Comparison of ENCODE assay signal across 1 cellular context in the genomic region with DNA sequence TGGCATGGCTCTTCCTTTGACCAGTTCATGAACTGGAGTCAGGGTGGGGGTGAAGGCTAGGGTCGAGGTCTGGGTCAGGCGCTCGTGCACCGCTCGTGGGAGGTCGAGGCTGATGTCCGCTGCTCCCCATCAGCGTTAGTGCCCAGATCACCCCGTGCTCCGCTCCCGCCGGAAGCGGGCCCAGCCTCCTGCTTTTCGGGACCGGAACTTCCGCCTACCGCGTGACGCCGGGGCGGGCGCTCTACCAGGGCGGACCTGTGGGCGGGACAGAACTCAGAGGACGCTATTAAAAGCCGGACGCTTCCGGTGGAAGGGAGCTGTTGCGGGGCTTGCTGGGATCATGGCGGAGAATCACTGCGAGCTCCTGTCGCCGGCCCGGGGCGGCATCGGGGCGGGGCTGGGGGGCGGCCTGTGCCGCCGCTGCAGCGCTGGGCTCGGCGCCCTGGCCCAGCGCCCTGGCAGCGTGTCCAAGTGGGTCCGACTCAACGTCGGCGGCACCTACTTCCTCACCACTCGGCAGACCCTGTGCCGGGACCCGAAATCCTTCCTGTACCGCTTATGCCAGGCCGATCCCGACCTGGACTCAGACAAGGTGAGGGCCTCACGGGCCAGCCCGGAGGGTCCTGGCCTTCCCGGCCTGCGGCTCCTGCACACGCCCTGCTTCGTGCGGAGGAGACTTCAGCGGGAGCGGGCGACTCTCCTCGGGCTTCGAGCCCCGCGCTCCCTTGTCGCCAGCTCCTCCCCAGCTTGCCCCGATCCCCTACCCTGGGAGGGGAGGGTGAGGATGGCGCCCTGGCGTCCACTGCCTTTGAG.
TF ChIP-seq lines count a peak whose summit lies in the region.

A gene with protein sequence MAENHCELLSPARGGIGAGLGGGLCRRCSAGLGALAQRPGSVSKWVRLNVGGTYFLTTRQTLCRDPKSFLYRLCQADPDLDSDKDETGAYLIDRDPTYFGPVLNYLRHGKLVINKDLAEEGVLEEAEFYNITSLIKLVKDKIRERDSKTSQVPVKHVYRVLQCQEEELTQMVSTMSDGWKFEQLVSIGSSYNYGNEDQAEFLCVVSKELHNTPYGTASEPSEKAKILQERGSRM (plus strand): TSS at position 315 of the 813 bp plus-strand sequence. CDS start 26 bp downstream, at position 341.

TF ChIP-seq in HepG2, 621 proteins besides CTCF, POLR2A, EP300 and RAD21 (continued from another document and continues in another):
- TF ChIP-seq, protein P1, sequence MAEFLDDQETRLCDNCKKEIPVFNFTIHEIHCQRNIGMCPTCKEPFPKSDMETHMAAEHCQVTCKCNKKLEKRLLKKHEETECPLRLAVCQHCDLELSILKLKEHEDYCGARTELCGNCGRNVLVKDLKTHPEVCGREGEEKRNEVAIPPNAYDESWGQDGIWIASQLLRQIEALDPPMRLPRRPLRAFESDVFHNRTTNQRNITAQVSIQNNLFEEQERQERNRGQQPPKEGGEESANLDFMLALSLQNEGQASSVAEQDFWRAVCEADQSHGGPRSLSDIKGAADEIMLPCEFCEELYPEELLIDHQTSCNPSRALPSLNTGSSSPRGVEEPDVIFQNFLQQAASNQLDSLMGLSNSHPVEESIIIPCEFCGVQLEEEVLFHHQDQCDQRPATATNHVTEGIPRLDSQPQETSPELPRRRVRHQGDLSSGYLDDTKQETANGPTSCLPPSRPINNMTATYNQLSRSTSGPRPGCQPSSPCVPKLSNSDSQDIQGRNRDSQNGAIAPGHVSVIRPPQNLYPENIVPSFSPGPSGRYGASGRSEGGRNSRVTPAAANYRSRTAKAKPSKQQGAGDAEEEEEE (CRISPR knock-in tag; IDR thresholded peaks at IDR 0.05; ENCODE audit: borderline replicate concordance), result no peak; the same call in 1 of the 2 replicates
- TF ChIP-seq KAT8 (CRISPR knock-in tag; IDR thresholded peaks at IDR 0.05) (peak; percentile 100), FOXP1 (IDR thresholded peaks at IDR 0.05) (no peak), FOXP1 (CRISPR knock-in tag; IDR thresholded peaks at IDR 0.05) (peak; percentile 47; the same call in 1 of the 2 replicates), ZNF879 (CRISPR knock-in tag; IDR thresholded peaks at IDR 0.05) (peak; percentile 44; the same call in 1 of the 2 replicates), PAX8 (CRISPR knock-in tag; IDR thresholded peaks at IDR 0.05; ENCODE audit: borderline replicate concordance) (no peak), ZFP82 (CRISPR knock-in tag; IDR thresholded peaks at IDR 0.05; ENCODE audit: borderline replicate concordance) (no peak), ZBTB42 (CRISPR knock-in tag; IDR thresholded peaks at IDR 0.05) (no peak; the same call in 1 of the 2 replicates), HDAC1 (CRISPR knock-in tag; IDR thresholded peaks at IDR 0.05) (peak; percentile 97), NFIB (CRISPR knock-in tag; IDR thresholded peaks at IDR 0.05; ENCODE audit: borderline replicate concordance) (no peak), ZNF10 (CRISPR knock-in tag; IDR thresholded peaks at IDR 0.05; ENCODE audit: borderline replicate concordance, low read depth) (no peak), POGZ (CRISPR knock-in tag; IDR thresholded peaks at IDR 0.05) (peak; percentile 81), CBX5 (CRISPR knock-in tag; IDR thresholded peaks at IDR 0.05; ENCODE audit: borderline replicate concordance) (peak; percentile 98; the same call in 1 of the 2 replicates), YEATS4 (CRISPR knock-in tag; IDR thresholded peaks at IDR 0.05; ENCODE audit: borderline replicate concordance) (peak; percentile 98), KLF16 (CRISPR knock-in tag; IDR thresholded peaks at IDR 0.05) (peak in 1 of 2 experiments; percentile 99; a peak in 2 of 4 replicates), ZNF460 (CRISPR knock-in tag; IDR thresholded peaks at IDR 0.05; ENCODE audit: borderline replicate concordance) (no peak), ZNF224 (CRISPR knock-in tag; IDR thresholded peaks at IDR 0.05) (peak; percentile 98; the same call in 1 of the 2 replicates), ATF7 (IDR thresholded peaks at IDR 0.05) (no peak), ATF7 (CRISPR knock-in tag; IDR thresholded peaks at IDR 0.05) (peak; percentile 69; the same call in 1 of the 2 replicates), KDM4B (CRISPR knock-in tag; IDR thresholded peaks at IDR 0.05) (peak; percentile 93), MIXL1 (CRISPR knock-in tag; IDR thresholded peaks at IDR 0.05) (peak; percentile 61), NCOA5 (CRISPR knock-in tag; IDR thresholded peaks at IDR 0.05) (no peak)
- TF ChIP-seq, protein P2, sequence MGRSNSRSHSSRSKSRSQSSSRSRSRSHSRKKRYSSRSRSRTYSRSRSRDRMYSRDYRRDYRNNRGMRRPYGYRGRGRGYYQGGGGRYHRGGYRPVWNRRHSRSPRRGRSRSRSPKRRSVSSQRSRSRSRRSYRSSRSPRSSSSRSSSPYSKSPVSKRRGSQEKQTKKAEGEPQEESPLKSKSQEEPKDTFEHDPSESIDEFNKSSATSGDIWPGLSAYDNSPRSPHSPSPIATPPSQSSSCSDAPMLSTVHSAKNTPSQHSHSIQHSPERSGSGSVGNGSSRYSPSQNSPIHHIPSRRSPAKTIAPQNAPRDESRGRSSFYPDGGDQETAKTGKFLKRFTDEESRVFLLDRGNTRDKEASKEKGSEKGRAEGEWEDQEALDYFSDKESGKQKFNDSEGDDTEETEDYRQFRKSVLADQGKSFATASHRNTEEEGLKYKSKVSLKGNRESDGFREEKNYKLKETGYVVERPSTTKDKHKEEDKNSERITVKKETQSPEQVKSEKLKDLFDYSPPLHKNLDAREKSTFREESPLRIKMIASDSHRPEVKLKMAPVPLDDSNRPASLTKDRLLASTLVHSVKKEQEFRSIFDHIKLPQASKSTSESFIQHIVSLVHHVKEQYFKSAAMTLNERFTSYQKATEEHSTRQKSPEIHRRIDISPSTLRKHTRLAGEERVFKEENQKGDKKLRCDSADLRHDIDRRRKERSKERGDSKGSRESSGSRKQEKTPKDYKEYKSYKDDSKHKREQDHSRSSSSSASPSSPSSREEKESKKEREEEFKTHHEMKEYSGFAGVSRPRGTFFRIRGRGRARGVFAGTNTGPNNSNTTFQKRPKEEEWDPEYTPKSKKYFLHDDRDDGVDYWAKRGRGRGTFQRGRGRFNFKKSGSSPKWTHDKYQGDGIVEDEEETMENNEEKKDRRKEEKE (IDR thresholded peaks at IDR 0.05), result no peak
- TF ChIP-seq, protein P3, sequence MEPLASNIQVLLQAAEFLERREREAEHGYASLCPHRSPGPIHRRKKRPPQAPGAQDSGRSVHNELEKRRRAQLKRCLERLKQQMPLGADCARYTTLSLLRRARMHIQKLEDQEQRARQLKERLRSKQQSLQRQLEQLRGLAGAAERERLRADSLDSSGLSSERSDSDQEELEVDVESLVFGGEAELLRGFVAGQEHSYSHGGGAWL (CRISPR knock-in tag; IDR thresholded peaks at IDR 0.05), result peak; percentile 70
- TF ChIP-seq, protein P4, sequence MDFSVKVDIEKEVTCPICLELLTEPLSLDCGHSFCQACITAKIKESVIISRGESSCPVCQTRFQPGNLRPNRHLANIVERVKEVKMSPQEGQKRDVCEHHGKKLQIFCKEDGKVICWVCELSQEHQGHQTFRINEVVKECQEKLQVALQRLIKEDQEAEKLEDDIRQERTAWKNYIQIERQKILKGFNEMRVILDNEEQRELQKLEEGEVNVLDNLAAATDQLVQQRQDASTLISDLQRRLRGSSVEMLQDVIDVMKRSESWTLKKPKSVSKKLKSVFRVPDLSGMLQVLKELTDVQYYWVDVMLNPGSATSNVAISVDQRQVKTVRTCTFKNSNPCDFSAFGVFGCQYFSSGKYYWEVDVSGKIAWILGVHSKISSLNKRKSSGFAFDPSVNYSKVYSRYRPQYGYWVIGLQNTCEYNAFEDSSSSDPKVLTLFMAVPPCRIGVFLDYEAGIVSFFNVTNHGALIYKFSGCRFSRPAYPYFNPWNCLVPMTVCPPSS (IDR thresholded peaks at IDR 0.05), result no peak
- TF ChIP-seq, protein P5, sequence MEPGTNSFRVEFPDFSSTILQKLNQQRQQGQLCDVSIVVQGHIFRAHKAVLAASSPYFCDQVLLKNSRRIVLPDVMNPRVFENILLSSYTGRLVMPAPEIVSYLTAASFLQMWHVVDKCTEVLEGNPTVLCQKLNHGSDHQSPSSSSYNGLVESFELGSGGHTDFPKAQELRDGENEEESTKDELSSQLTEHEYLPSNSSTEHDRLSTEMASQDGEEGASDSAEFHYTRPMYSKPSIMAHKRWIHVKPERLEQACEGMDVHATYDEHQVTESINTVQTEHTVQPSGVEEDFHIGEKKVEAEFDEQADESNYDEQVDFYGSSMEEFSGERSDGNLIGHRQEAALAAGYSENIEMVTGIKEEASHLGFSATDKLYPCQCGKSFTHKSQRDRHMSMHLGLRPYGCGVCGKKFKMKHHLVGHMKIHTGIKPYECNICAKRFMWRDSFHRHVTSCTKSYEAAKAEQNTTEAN (CRISPR knock-in tag; conservative IDR thresholded peaks at IDR 0.05), result peak; percentile 87
- TF ChIP-seq, protein P6, sequence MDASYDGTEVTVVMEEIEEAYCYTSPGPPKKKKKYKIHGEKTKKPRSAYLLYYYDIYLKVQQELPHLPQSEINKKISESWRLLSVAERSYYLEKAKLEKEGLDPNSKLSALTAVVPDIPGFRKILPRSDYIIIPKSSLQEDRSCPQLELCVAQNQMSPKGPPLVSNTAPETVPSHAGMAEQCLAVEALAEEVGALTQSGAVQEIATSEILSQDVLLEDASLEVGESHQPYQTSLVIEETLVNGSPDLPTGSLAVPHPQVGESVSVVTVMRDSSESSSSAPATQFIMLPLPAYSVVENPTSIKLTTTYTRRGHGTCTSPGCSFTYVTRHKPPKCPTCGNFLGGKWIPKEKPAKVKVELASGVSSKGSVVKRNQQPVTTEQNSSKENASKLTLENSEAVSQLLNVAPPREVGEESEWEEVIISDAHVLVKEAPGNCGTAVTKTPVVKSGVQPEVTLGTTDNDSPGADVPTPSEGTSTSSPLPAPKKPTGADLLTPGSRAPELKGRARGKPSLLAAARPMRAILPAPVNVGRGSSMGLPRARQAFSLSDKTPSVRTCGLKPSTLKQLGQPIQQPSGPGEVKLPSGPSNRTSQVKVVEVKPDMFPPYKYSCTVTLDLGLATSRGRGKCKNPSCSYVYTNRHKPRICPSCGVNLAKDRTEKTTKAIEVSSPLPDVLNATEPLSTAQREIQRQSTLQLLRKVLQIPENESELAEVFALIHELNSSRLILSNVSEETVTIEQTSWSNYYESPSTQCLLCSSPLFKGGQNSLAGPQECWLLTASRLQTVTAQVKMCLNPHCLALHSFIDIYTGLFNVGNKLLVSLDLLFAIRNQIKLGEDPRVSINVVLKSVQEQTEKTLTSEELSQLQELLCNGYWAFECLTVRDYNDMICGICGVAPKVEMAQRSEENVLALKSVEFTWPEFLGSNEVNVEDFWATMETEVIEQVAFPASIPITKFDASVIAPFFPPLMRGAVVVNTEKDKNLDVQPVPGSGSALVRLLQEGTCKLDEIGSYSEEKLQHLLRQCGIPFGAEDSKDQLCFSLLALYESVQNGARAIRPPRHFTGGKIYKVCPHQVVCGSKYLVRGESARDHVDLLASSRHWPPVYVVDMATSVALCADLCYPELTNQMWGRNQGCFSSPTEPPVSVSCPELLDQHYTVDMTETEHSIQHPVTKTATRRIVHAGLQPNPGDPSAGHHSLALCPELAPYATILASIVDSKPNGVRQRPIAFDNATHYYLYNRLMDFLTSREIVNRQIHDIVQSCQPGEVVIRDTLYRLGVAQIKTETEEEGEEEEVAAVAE (CRISPR knock-in tag; IDR thresholded peaks at IDR 0.05; ENCODE audit: borderline replicate concordance), result 0 out of 2 replicates have a peak, but pooled peaks have one; percentile 84
- TF ChIP-seq, protein P7, sequence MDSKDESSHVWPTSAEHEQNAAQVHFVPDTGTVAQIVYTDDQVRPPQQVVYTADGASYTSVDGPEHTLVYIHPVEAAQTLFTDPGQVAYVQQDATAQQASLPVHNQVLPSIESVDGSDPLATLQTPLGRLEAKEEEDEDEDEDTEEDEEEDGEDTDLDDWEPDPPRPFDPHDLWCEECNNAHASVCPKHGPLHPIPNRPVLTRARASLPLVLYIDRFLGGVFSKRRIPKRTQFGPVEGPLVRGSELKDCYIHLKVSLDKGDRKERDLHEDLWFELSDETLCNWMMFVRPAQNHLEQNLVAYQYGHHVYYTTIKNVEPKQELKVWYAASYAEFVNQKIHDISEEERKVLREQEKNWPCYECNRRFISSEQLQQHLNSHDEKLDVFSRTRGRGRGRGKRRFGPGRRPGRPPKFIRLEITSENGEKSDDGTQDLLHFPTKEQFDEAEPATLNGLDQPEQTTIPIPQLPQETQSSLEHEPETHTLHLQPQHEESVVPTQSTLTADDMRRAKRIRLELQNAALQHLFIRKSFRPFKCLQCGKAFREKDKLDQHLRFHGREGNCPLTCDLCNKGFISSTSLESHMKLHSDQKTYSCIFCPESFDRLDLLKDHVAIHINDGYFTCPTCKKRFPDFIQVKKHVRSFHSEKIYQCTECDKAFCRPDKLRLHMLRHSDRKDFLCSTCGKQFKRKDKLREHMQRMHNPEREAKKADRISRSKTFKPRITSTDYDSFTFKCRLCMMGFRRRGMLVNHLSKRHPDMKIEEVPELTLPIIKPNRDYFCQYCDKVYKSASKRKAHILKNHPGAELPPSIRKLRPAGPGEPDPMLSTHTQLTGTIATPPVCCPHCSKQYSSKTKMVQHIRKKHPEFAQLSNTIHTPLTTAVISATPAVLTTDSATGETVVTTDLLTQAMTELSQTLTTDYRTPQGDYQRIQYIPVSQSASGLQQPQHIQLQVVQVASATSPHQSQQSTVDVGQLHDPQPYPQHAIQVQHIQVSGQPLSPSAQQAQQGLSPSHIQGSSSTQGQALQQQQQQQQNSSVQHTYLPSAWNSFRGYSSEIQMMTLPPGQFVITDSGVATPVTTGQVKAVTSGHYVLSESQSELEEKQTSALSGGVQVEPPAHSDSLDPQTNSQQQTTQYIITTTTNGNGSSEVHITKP (CRISPR knock-in tag; IDR thresholded peaks at IDR 0.05; ENCODE audit: low read depth), result peak; percentile 83
- TF ChIP-seq, protein P8, sequence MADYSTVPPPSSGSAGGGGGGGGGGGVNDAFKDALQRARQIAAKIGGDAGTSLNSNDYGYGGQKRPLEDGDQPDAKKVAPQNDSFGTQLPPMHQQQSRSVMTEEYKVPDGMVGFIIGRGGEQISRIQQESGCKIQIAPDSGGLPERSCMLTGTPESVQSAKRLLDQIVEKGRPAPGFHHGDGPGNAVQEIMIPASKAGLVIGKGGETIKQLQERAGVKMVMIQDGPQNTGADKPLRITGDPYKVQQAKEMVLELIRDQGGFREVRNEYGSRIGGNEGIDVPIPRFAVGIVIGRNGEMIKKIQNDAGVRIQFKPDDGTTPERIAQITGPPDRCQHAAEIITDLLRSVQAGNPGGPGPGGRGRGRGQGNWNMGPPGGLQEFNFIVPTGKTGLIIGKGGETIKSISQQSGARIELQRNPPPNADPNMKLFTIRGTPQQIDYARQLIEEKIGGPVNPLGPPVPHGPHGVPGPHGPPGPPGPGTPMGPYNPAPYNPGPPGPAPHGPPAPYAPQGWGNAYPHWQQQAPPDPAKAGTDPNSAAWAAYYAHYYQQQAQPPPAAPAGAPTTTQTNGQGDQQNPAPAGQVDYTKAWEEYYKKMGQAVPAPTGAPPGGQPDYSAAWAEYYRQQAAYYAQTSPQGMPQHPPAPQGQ (CRISPR knock-in tag; IDR thresholded peaks at IDR 0.05; ENCODE audit: borderline replicate concordance), result peak; percentile 79; the same call in 1 of the 2 replicates
- TF ChIP-seq, protein P9, sequence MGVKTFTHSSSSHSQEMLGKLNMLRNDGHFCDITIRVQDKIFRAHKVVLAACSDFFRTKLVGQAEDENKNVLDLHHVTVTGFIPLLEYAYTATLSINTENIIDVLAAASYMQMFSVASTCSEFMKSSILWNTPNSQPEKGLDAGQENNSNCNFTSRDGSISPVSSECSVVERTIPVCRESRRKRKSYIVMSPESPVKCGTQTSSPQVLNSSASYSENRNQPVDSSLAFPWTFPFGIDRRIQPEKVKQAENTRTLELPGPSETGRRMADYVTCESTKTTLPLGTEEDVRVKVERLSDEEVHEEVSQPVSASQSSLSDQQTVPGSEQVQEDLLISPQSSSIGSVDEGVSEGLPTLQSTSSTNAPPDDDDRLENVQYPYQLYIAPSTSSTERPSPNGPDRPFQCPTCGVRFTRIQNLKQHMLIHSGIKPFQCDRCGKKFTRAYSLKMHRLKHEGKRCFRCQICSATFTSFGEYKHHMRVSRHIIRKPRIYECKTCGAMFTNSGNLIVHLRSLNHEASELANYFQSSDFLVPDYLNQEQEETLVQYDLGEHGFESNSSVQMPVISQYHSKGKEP (CRISPR knock-in tag; IDR thresholded peaks at IDR 0.05), result peak; percentile 57; the same call in 1 of the 2 replicates
